2 cellular contexts compared by ENCODE assay signal in the genomic region with DNA sequence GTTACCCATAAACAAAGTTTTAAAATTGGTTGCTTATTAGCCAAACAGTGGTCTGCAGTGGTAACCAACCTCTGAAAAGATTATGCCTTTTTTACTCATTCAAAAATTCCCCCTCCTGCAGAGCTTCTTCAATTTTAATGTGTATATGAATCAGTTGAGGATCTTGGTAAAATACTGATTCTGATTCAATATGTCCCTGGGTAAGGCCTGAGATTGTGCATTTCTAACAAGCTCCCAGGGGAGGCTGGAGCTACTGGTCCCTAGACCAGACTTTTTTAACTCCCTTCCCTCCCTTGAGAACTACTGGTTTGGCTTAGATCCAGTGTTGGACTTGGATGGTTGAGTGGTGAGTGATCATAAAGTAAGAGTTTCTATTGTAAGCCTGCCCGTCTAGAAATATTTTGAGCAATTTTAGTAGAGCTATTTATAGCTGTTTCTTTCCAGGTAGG.
TF ChIP-seq lines count a peak whose summit lies in the region.

No MANE protein-coding gene starts in this region.

TF ChIP-seq in SK-N-SH treated with all-trans-retinoic acid at 6 μM for 48 hours, 23 proteins besides CTCF, POLR2A, EP300 and RAD21 (continued from another document):
- TF ChIP-seq, protein P1, sequence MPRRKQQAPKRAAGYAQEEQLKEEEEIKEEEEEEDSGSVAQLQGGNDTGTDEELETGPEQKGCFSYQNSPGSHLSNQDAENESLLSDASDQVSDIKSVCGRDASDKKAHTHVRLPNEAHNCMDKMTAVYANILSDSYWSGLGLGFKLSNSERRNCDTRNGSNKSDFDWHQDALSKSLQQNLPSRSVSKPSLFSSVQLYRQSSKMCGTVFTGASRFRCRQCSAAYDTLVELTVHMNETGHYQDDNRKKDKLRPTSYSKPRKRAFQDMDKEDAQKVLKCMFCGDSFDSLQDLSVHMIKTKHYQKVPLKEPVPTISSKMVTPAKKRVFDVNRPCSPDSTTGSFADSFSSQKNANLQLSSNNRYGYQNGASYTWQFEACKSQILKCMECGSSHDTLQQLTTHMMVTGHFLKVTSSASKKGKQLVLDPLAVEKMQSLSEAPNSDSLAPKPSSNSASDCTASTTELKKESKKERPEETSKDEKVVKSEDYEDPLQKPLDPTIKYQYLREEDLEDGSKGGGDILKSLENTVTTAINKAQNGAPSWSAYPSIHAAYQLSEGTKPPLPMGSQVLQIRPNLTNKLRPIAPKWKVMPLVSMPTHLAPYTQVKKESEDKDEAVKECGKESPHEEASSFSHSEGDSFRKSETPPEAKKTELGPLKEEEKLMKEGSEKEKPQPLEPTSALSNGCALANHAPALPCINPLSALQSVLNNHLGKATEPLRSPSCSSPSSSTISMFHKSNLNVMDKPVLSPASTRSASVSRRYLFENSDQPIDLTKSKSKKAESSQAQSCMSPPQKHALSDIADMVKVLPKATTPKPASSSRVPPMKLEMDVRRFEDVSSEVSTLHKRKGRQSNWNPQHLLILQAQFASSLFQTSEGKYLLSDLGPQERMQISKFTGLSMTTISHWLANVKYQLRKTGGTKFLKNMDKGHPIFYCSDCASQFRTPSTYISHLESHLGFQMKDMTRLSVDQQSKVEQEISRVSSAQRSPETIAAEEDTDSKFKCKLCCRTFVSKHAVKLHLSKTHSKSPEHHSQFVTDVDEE (CRISPR knock-in tag; IDR thresholded peaks at IDR 0.05), result no peak

TF ChIP-seq in WTC11, 78 proteins besides CTCF, POLR2A, EP300 and RAD21 (continued from another document):
- TF ChIP-seq, protein P2, sequence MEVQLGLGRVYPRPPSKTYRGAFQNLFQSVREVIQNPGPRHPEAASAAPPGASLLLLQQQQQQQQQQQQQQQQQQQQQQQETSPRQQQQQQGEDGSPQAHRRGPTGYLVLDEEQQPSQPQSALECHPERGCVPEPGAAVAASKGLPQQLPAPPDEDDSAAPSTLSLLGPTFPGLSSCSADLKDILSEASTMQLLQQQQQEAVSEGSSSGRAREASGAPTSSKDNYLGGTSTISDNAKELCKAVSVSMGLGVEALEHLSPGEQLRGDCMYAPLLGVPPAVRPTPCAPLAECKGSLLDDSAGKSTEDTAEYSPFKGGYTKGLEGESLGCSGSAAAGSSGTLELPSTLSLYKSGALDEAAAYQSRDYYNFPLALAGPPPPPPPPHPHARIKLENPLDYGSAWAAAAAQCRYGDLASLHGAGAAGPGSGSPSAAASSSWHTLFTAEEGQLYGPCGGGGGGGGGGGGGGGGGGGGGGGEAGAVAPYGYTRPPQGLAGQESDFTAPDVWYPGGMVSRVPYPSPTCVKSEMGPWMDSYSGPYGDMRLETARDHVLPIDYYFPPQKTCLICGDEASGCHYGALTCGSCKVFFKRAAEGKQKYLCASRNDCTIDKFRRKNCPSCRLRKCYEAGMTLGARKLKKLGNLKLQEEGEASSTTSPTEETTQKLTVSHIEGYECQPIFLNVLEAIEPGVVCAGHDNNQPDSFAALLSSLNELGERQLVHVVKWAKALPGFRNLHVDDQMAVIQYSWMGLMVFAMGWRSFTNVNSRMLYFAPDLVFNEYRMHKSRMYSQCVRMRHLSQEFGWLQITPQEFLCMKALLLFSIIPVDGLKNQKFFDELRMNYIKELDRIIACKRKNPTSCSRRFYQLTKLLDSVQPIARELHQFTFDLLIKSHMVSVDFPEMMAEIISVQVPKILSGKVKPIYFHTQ (CRISPR knock-in tag; IDR thresholded peaks at IDR 0.05), result no peak
- TF ChIP-seq, protein P3, sequence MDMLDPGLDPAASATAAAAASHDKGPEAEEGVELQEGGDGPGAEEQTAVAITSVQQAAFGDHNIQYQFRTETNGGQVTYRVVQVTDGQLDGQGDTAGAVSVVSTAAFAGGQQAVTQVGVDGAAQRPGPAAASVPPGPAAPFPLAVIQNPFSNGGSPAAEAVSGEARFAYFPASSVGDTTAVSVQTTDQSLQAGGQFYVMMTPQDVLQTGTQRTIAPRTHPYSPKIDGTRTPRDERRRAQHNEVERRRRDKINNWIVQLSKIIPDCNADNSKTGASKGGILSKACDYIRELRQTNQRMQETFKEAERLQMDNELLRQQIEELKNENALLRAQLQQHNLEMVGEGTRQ (CRISPR knock-in tag; IDR thresholded peaks at IDR 0.05), result no peak
